In the genomic region with DNA sequence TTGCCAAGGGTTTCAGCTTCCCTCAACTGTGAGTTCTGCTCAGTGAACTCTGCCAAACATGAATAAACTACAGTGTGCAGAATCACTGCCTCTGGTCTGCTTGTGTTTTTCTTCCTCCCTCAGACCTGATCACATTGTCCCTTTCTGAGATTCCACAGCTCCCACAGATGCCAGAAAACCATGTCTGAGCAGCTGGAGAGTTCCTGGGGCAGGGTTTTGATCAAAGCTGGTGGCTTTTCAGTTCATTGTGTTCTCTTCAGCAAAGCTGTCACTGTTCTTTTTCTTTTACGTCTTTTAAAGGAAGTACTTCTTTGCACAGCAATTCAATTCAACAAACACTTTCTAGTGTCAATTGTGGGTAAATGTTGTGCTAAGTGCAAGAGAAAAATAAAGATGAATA, we compare ENCODE assay signal across 19 cellular contexts.
DNase-seq lines count a peak whose midpoint lies in the region; ATAC-seq lines count a peak whose summit lies in the region.
"Had no signal": no experiment of that assay in that cellular context is flagged by ENCODE, and none has a peak within 500 bp of the region (broad histone marks: within the 10 kb centered on the region; RNA-seq: fewer than 3 reads in every experiment).

No MANE protein-coding gene starts in this region.

- DNase-seq in Ammon's horn (ENCODE audit: low spot score) (peak; percentile 29), medulla oblongata (ENCODE audit: extremely low spot score) (peak; percentile 27), pons (ENCODE audit: low spot score) (peak; percentile 42), UCSD-AML1 (lab: John Stamatoyannopoulos, UW; ENCODE audit: unreplicated experiment) (no peak), ureter (ENCODE audit: low spot score) (no peak)
- no peak for DNase-seq in stimulated activated CD4-positive, alpha-beta T cell treated with anti-CD3 and anti-CD28 coated beads, Interleukin-1b, Interleukin-23, amount 100 ng/mL, for 48 hours
- DNase-seq: CD8-positive, alpha-beta memory T cell; DMS79; H7; IMR-90; Kasumi-1; MM.1S; NCI-H1105; NCI-H1694 treated with DMSO at 0.1 percent for 48 hours; NCI-H345; NCI-H526 had no signal

- H3K27ac ChIP-seq in cingulate gyrus (ENCODE audit: low read depth, low read length) = peak overlapping the region; percentile 14
- H3K27ac ChIP-seq: BLaER1 treated with 17β-estradiol and CSF1 and Interleukin-3, amounts not matched to agents 10 nM and 100 nM had no signal

- ATAC-seq in HG03342 (IDR thresholded peaks at IDR 0.05; ENCODE audit: unreplicated experiment) = no peak

Comparison
In these comparisons a context has a peak if more than half of its experiments do, and no peak if none do; other contexts are left out.
1. DNase-seq: peak in Ammon's horn (single experiment), medulla oblongata (single experiment) and pons (single experiment); none in UCSD-AML1 (single experiment), stimulated activated CD4-positive, alpha-beta T cell treated with anti-CD3 and anti-CD28 coated beads, Interleukin-1b, Interleukin-23, amount 100 ng/mL, for 48 hours (single experiment) and ureter (single experiment).